In the genomic region with DNA sequence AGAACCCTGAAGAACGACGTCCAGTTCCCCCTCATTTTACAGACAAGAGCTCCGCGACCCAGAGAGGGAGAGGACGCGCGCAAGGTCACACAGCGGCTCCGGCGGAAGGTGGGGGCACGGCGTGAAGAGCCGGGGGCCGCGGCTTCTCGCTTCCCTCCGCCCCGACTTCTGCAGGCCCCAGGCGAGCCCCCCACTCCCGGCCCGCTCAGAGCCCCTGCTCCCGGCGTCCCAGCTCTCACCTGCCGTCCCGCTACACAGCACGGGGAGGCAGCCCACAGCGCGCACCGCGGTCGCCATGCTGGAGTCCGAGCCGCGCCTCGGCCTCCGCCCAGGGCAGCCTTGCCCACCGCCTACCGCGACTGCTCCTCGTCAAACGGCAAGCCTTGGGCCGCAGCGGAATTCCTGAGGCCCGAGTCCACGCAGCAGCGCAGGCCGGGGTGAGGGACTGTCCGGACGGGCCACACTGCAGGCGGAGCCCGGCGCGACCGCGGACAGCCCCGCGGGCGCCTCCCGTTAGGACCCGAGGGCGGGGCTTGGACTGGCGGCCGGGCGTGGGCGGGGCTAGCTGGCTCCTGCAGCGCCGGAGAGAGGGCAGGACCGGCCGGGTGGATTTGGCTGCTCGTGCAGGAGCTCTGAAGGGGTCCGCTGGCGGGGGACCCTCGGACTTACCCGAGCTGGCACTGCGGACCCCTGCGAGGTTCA, we compare ENCODE assay signal across 8 cellular contexts. TPM values are rescaled to one million over a fixed set of nuclear protein-coding genes. Genes with fewer than 3 reads are reported as not detected.
A peak's percentile ranks its signal among the peaks of the same experiment; 100 is the strongest.
DNase-seq lines count a peak whose midpoint lies in the region; ATAC-seq and TF ChIP-seq lines count a peak whose summit lies in the region.

A gene (minus strand): TSS at position 314 of the 702 bp plus-strand sequence. CDS start 17 bp downstream, at position 297.

- H3K36me3 Mint-ChIP-seq in activated T-cell treated with anti-CD3 and anti-CD28 coated beads, Interleukin-2, amount 50 U/mL, for 24 hours (ENCODE audit: low read depth) = peaks cover 47% of the 10 kb centered on the region

- DNase-seq in DMS114 treated with DMSO at 0.1 percent for 48 hours (lab: John Stamatoyannopoulos, UW; ENCODE audit: unreplicated experiment) = peak; percentile 67
- DNase-seq in activated T-cell treated with anti-CD3 and anti-CD28 coated beads, Interleukin-2, amount 50 U/mL, for 24 hours = peak; percentile 97
- peak; percentile 83 for DNase-seq in myocyte (ENCODE audit: low read depth)
- peak; percentile 75 to 84 for DNase-seq in stimulated activated CD8-positive, alpha-beta memory T cell treated with anti-CD3 and anti-CD28 coated beads, Interleukin-7, amount 100 ng/mL, for 48 hours (ENCODE audit: extremely low read depth in 1 of 2, low read depth in 1 of 2)

- peaks cover 10% of the 10 kb centered on the region for H3K36me3 ChIP-seq in HUES6 (ENCODE audit: control insufficient read depth, insufficient read depth, low read length)

- peak within 1 kb of the TSS; percentile 97 for H3K4me3 Mint-ChIP-seq in activated T-cell treated with anti-CD3 and anti-CD28 coated beads, Interleukin-2, amount 50 U/mL, for 24 hours

- peak within 1 kb of the TSS; percentile 96 for H3K27ac Mint-ChIP-seq in activated T-cell treated with anti-CD3 and anti-CD28 coated beads, Interleukin-2, amount 50 U/mL, for 24 hours

- H3K4me1 ChIP-seq in HUES6 (ENCODE audit: control insufficient read depth, insufficient read depth, low read length) = peaks cover 11% of the 10 kb centered on the region; the same call in 1 of the 2 replicates

- H3K27ac ChIP-seq in HUES6 (ENCODE audit: low read depth, low read length) = peak within 1 kb of the TSS; percentile 99

- ATAC-seq in GM21423 (IDR thresholded peaks at IDR 0.05; ENCODE audit: unreplicated experiment) = peak; percentile 93
- peak; percentile 93 for ATAC-seq in esophagus mucosa

- peak within 1 kb of the TSS; percentile 100 for H3K9ac ChIP-seq in HUES6 (ENCODE audit: low read length)

- H3K27me3 ChIP-seq in HUES6 (ENCODE audit: control insufficient read depth, insufficient read depth, low read length) = no peaks in the 10 kb centered on the region

- H3K4me1 Mint-ChIP-seq in activated T-cell treated with anti-CD3 and anti-CD28 coated beads, Interleukin-2, amount 50 U/mL, for 24 hours (ENCODE audit: low read depth) = peaks cover 46% of the 10 kb centered on the region

- H3K9me3 Mint-ChIP-seq in activated T-cell treated with anti-CD3 and anti-CD28 coated beads, Interleukin-2, amount 50 U/mL, for 24 hours = no peaks in the 10 kb centered on the region

- peak within 1 kb of the TSS; percentile 99 for H3K4me3 ChIP-seq in HUES6 (ENCODE audit: low read depth, low read length)

- H3K27me3 Mint-ChIP-seq in activated T-cell treated with anti-CD3 and anti-CD28 coated beads, Interleukin-2, amount 50 U/mL, for 24 hours = no peaks in the 10 kb centered on the region

- no peaks in the 10 kb centered on the region for H3K9me3 ChIP-seq in HUES6 (ENCODE audit: control insufficient read depth, insufficient read depth, low read depth, low read length)

TF ChIP-seq in PFSK-1, 5 proteins besides CTCF, POLR2A, EP300 and RAD21:
- no peak for TF ChIP-seq SIN3A (IDR thresholded peaks at IDR 0.05; ENCODE audit: borderline replicate concordance, insufficient read depth, low read length)
- peak; percentile 92 for TF ChIP-seq FOXP2 (optimal IDR thresholded peaks at IDR 0.05; ENCODE audit: borderline replicate concordance, extremely low read depth, extremely low read length, insufficient read depth)
- TF ChIP-seq, protein P1, sequence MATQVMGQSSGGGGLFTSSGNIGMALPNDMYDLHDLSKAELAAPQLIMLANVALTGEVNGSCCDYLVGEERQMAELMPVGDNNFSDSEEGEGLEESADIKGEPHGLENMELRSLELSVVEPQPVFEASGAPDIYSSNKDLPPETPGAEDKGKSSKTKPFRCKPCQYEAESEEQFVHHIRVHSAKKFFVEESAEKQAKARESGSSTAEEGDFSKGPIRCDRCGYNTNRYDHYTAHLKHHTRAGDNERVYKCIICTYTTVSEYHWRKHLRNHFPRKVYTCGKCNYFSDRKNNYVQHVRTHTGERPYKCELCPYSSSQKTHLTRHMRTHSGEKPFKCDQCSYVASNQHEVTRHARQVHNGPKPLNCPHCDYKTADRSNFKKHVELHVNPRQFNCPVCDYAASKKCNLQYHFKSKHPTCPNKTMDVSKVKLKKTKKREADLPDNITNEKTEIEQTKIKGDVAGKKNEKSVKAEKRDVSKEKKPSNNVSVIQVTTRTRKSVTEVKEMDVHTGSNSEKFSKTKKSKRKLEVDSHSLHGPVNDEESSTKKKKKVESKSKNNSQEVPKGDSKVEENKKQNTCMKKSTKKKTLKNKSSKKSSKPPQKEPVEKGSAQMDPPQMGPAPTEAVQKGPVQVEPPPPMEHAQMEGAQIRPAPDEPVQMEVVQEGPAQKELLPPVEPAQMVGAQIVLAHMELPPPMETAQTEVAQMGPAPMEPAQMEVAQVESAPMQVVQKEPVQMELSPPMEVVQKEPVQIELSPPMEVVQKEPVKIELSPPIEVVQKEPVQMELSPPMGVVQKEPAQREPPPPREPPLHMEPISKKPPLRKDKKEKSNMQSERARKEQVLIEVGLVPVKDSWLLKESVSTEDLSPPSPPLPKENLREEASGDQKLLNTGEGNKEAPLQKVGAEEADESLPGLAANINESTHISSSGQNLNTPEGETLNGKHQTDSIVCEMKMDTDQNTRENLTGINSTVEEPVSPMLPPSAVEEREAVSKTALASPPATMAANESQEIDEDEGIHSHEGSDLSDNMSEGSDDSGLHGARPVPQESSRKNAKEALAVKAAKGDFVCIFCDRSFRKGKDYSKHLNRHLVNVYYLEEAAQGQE (IDR thresholded peaks at IDR 0.05; ENCODE audit: insufficient read depth in 1 of 2, low read depth in 2 of 2, low read length in 2 of 2) = 0 out of 4 replicates have a peak, but pooled peaks of 1 of the 2 experiments have one; percentile 6
- TF ChIP-seq TAF1 (IDR thresholded peaks at IDR 0.05; ENCODE audit: borderline replicate concordance, insufficient read depth, low read length) = peak; percentile 90
- peak; percentile 78 for TF ChIP-seq POLR2AphosphoS5 (IDR thresholded peaks at IDR 0.05; ENCODE audit: low read depth, low read length)

RNA-seq across cellular contexts. Expression of the gene that starts here (rescaled TPM):
- 126 TPM for polyA plus RNA-seq in PFSK-1 (2012; ENCODE audit: insufficient read length, low read depth)
- 39.5 TPM for total RNA-seq in esophagus mucosa
- 57.6 and 78.6 TPM in 2 replicates for total RNA-seq in myocyte
- 49.1 TPM for polyA plus RNA-seq in myocyte (2012)

Comparison
In these comparisons a context has a peak if more than half of its experiments do, and no peak if none do; other contexts are left out.
1. Peak in every context shown above with its lines: DNase-seq, ATAC-seq, H3K4me3 ChIP-seq and H3K27ac ChIP-seq.